In the genomic region with DNA sequence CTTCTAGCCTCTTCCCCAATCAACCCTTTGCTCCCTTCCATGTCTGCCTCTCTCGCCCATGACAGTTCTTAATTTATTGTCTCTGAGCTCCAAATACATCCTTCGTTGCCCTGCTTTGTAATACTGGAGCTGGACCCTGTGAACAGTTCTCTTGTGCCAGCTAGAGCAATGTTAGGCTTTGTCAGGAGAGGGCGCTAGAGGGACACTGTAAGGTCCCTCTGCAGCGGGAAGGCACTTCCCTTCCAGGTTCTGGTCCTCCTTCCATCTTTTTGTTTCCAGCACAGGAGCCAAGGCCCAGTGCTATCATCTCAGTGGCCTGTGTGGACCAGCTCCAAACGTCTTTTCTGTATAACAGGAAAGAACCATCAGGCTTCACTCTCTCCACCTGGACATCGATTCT, we compare ENCODE assay signal across 8 cellular contexts.
A peak's percentile ranks its signal among the peaks of the same experiment; 100 is the strongest.
DNase-seq lines count a peak whose midpoint lies in the region; ATAC-seq and TF ChIP-seq lines count a peak whose summit lies in the region.

No MANE protein-coding gene starts in this region.

- intact Hi-C loops in left ventricle myocardium inferior (cut with micrococcal nuclease) (no loop called here), left ventricle myocardium superior (cut with micrococcal nuclease) (no loop called here), sciatic nerve (cut with DNase I) (no loop called here), lower leg skin (cut with DNase I; ENCODE audit: low total_unique reads) (no loop called here)

- H3K4me3 ChIP-seq in left ventricle myocardium inferior, result no peak overlapping the region
- no peak overlapping the region for H3K4me3 ChIP-seq in lower leg skin (ENCODE audit: low read depth, poor library complexity, severe bottlenecking)

- ATAC-seq in left ventricle myocardium superior, result no peak
- peak; percentile 69 for ATAC-seq in sciatic nerve
- no peak for ATAC-seq in HG03439 (IDR thresholded peaks at IDR 0.05; ENCODE audit: unreplicated experiment)

- WGBS in lower leg skin, 2 donors, result 44 to 49% methylated on average over 6 of the region's 6 CpGs

- no peaks in the 10 kb centered on the region for H3K9me3 ChIP-seq in left ventricle myocardium inferior (replicated peaks)

- TF ChIP-seq POLR2A in lower leg skin (IDR thresholded peaks at IDR 0.05), result no peak

- peak; percentile 25 for TF ChIP-seq CTCF in left ventricle myocardium inferior (IDR thresholded peaks at IDR 0.05; ENCODE audit: borderline replicate concordance)
- no peak for TF ChIP-seq CTCF in lower leg skin (IDR thresholded peaks at IDR 0.05)

- H3K4me1 ChIP-seq in left ventricle myocardium inferior, result no peaks in the 10 kb centered on the region

- DNase-seq in left ventricle myocardium inferior (no peak), left ventricle myocardium superior (no peak), NCI-H226 (peak; percentile 11), dermis blood vessel endothelial cell (peak; percentile 55), sciatic nerve (ENCODE audit: low spot score) (no peak), lower leg skin (ENCODE audit: low spot score in 2 of 2) (no peak), retina (no peak)

- H3K27ac ChIP-seq in left ventricle myocardium inferior (replicated peaks), result no peak overlapping the region

- H3K27me3 ChIP-seq in left ventricle myocardium inferior (ENCODE audit: low read depth), result peaks cover 63% of the 10 kb centered on the region

- H3K36me3 ChIP-seq in left ventricle myocardium inferior, result no peaks in the 10 kb centered on the region

Comparison
In these comparisons a context has a peak if more than half of its experiments do, and no peak if none do; other contexts are left out.
1. DNase-seq: peak in NCI-H226 (single experiment) and dermis blood vessel endothelial cell (single experiment); none in left ventricle myocardium inferior (single experiment), left ventricle myocardium superior (single experiment), sciatic nerve (single experiment), lower leg skin (0 of 2) and retina (single experiment).